ENCODE assay signal across 1 cellular context in genomic region chr19:10295847-10296591, GRCh38.
A peak's percentile ranks its signal among the peaks of the same experiment; 100 is the strongest.
TF ChIP-seq lines count a peak whose summit lies in the region.

No MANE protein-coding gene starts in this region.

TF ChIP-seq in HepG2, 621 proteins besides CTCF, POLR2A, EP300 and RAD21 (continued from another document and continues in another):
- no peak for TF ChIP-seq ZNF512 (CRISPR knock-in tag; IDR thresholded peaks at IDR 0.05)
- no peak for TF ChIP-seq AHDC1 (CRISPR knock-in tag; IDR thresholded peaks at IDR 0.05; ENCODE audit: borderline replicate concordance)
- TF ChIP-seq SNAPC4 (CRISPR knock-in tag; IDR thresholded peaks at IDR 0.05) = no peak
- TF ChIP-seq ZNF75D (CRISPR knock-in tag; IDR thresholded peaks at IDR 0.05; ENCODE audit: borderline replicate concordance) = no peak
- TF ChIP-seq ONECUT2 (CRISPR knock-in tag; IDR thresholded peaks at IDR 0.05) = no peak
- TF ChIP-seq RFXAP (CRISPR knock-in tag; IDR thresholded peaks at IDR 0.05; ENCODE audit: borderline replicate concordance) = no peak
- TF ChIP-seq CHD2 (IDR thresholded peaks at IDR 0.05; ENCODE audit: low read depth, low read length) = no peak
- no peak for TF ChIP-seq ZMYM3 (CRISPR knock-in tag; IDR thresholded peaks at IDR 0.05)
- TF ChIP-seq FOSL1 (CRISPR knock-in tag; IDR thresholded peaks at IDR 0.05; ENCODE audit: borderline replicate concordance) = no peak
- TF ChIP-seq HNF4A (CRISPR knock-in tag; IDR thresholded peaks at IDR 0.05) = no peak
- TF ChIP-seq HDAC2 (CRISPR knock-in tag; IDR thresholded peaks at IDR 0.05) = no peak
- no peak for TF ChIP-seq PBX2 (CRISPR knock-in tag; IDR thresholded peaks at IDR 0.05)
- no peak for TF ChIP-seq ZNF138 (CRISPR knock-in tag; IDR thresholded peaks at IDR 0.05; ENCODE audit: low read depth)
- TF ChIP-seq ZNF776 (CRISPR knock-in tag; IDR thresholded peaks at IDR 0.05) = peak; percentile 83; the same call in 1 of the 2 replicates
- TF ChIP-seq TEAD2 (CRISPR knock-in tag; IDR thresholded peaks at IDR 0.05) = no peak
- TF ChIP-seq PHF20 (CRISPR knock-in tag; IDR thresholded peaks at IDR 0.05) = no peak; the same call in 1 of the 2 replicates
- no peak for TF ChIP-seq BCLAF1 (IDR thresholded peaks at IDR 0.05)
- no peak for TF ChIP-seq CBX1 (IDR thresholded peaks at IDR 0.05; ENCODE audit: low read depth)
- TF ChIP-seq TCF12 (IDR thresholded peaks at IDR 0.05) = no peak
- peak; percentile 47; the same call in 1 of the 2 replicates for TF ChIP-seq TCF12 (CRISPR knock-in tag; IDR thresholded peaks at IDR 0.05)
- no peak for TF ChIP-seq XBP1 (CRISPR knock-in tag; IDR thresholded peaks at IDR 0.05)
- no peak for TF ChIP-seq TFAP4 (IDR thresholded peaks at IDR 0.05; ENCODE audit: borderline replicate concordance, low read depth)
- 0 out of 2 replicates have a peak, but pooled peaks have one; percentile 66 for TF ChIP-seq ARNT2 (CRISPR knock-in tag; IDR thresholded peaks at IDR 0.05; ENCODE audit: low read depth)
- TF ChIP-seq RORA (CRISPR knock-in tag; IDR thresholded peaks at IDR 0.05) = no peak
- TF ChIP-seq PPARG (CRISPR knock-in tag; conservative IDR thresholded peaks at IDR 0.05) = no peak
- no peak for TF ChIP-seq MLXIP (CRISPR knock-in tag; IDR thresholded peaks at IDR 0.05; ENCODE audit: borderline replicate concordance)
- no peak for TF ChIP-seq NFIB (CRISPR knock-in tag; IDR thresholded peaks at IDR 0.05; ENCODE audit: borderline replicate concordance)
- TF ChIP-seq ATF7-NPFF (CRISPR knock-in tag; IDR thresholded peaks at IDR 0.05; ENCODE audit: low read depth) = peak; percentile 40; the same call in 1 of the 2 replicates
- no peak for TF ChIP-seq IKZF5 (CRISPR knock-in tag; IDR thresholded peaks at IDR 0.05)
- no peak for TF ChIP-seq NRL (CRISPR knock-in tag; IDR thresholded peaks at IDR 0.05; ENCODE audit: borderline replicate concordance)
- TF ChIP-seq POGZ (CRISPR knock-in tag; IDR thresholded peaks at IDR 0.05) = no peak
- no peak for TF ChIP-seq HBP1 (CRISPR knock-in tag; IDR thresholded peaks at IDR 0.05; ENCODE audit: low read depth)
- TF ChIP-seq LBX2 (CRISPR knock-in tag; IDR thresholded peaks at IDR 0.05; ENCODE audit: borderline replicate concordance) = peak; percentile 94; the same call in 1 of the 2 replicates
- TF ChIP-seq ZNF232 (CRISPR knock-in tag; IDR thresholded peaks at IDR 0.05; ENCODE audit: borderline replicate concordance) = 0 out of 2 replicates have a peak, but pooled peaks have one; percentile 41
- no peak for TF ChIP-seq JUND (CRISPR knock-in tag; IDR thresholded peaks at IDR 0.05)
